In genomic region chr12:25189656-25190055, GRCh38 we compare ENCODE assay signal across 26 cellular contexts. TPM values are rescaled to one million over a fixed set of nuclear protein-coding genes. Genes with fewer than 3 reads are reported as not detected.
"Had no signal": no experiment of that assay in that cellular context is flagged by ENCODE, and none has a peak within 500 bp of the region (broad histone marks: within the 10 kb centered on the region; RNA-seq: fewer than 3 reads in every experiment).

No MANE protein-coding gene starts in this region.

- H3K36me3 ChIP-seq: cardiac muscle cell, left lung, suprapubic skin, vagina had no signal

- H3K27me3 ChIP-seq: cardiac muscle cell, dorsolateral prefrontal cortex, left lung, suprapubic skin, vagina had no signal

- H3K27me3 Mint-ChIP-seq: activated CD4-positive, alpha-beta T cell treated with anti-CD3 and anti-CD28 coated beads, Interleukin-2, amount 10 ng/mL, durations not matched to agents 24 days and 14 days; activated CD8-positive, alpha-beta T cell treated with anti-CD3 and anti-CD28 coated beads for 36 hours; activated naive CD8-positive, alpha-beta T cell treated with anti-CD3 and anti-CD28 coated beads, Interleukin-2, amount 50 U/mL, for 24 hours; activated T-cell treated with anti-CD3 and anti-CD28 coated beads, Interleukin-2, amount 50 U/mL, for 24 hours; progenitor cell of endocrine pancreas; stimulated activated naive CD8-positive, alpha-beta T cell treated with anti-CD3 and anti-CD28 coated beads, Interleukin-15, amount 100 ng/mL, for 72 hours had no signal

- H3K9me3 Mint-ChIP-seq: activated CD4-positive, alpha-beta T cell treated with anti-CD3 and anti-CD28 coated beads, Interleukin-2, amount 10 ng/mL, durations not matched to agents 24 days and 14 days; activated CD8-positive, alpha-beta T cell treated with anti-CD3 and anti-CD28 coated beads for 36 hours; activated naive CD4-positive, alpha-beta T cell treated with anti-CD3 and anti-CD28 coated beads for 36 hours; activated naive CD8-positive, alpha-beta T cell treated with anti-CD3 and anti-CD28 coated beads, Interleukin-2, amount 50 U/mL, for 24 hours; activated T-cell treated with anti-CD3 and anti-CD28 coated beads, Interleukin-2, amount 50 U/mL, for 24 hours; activated T-helper 2 cell treated with anti-CD3 and anti-CD28 coated beads, Interferon-gamma antibody, Interleukin-2, Interleukin-4, amounts not matched to agents 10 μg/mL and 5 μg/mL and 100 μg/mL, durations not matched to agents 14 hours and 24 hours and 36 hours; nephron progenitor cell; stimulated activated naive CD8-positive, alpha-beta T cell treated with anti-CD3 and anti-CD28 coated beads, Interleukin-15, amount 100 ng/mL, for 72 hours had no signal

- H3K4me3 Mint-ChIP-seq: activated CD4-positive, alpha-beta T cell treated with anti-CD3 and anti-CD28 coated beads, Interleukin-2, amount 10 ng/mL, durations not matched to agents 24 days and 14 days; activated CD8-positive, alpha-beta T cell treated with anti-CD3 and anti-CD28 coated beads for 36 hours; activated naive CD4-positive, alpha-beta T cell treated with anti-CD3 and anti-CD28 coated beads for 36 hours; activated naive CD8-positive, alpha-beta T cell treated with anti-CD3 and anti-CD28 coated beads, Interleukin-2, amount 50 U/mL, for 24 hours; activated T-cell treated with anti-CD3 and anti-CD28 coated beads, Interleukin-2, amount 50 U/mL, for 24 hours; nephron progenitor cell; stimulated activated naive CD8-positive, alpha-beta T cell treated with anti-CD3 and anti-CD28 coated beads, Interleukin-15, amount 100 ng/mL, for 72 hours had no signal

- H3K27ac ChIP-seq: cardiac muscle cell, dorsolateral prefrontal cortex, epithelial cell of prostate, left lung, suprapubic skin, vagina had no signal

- DNase-seq: activated CD4-positive, alpha-beta T cell treated with anti-CD3 and anti-CD28 coated beads, Interleukin-2, amount 10 ng/mL, durations not matched to agents 24 days and 14 days; activated CD4-positive, CD25-positive, alpha-beta regulatory T cell; activated CD8-positive, alpha-beta T cell treated with anti-CD3 and anti-CD28 coated beads for 36 hours; activated naive CD4-positive, alpha-beta T cell treated with anti-CD3 and anti-CD28 coated beads for 36 hours; activated naive CD8-positive, alpha-beta T cell treated with anti-CD3 and anti-CD28 coated beads, Interleukin-2, amount 50 U/mL, for 24 hours; activated T-cell treated with anti-CD3 and anti-CD28 coated beads, Interleukin-2, amount 50 U/mL, for 24 hours; aorta; dorsolateral prefrontal cortex; kidney; left lung; midbrain; nephron progenitor cell; occipital lobe; stimulated activated CD4-positive, alpha-beta T cell treated with anti-CD3 and anti-CD28 coated beads, Interleukin-2, amount 100 ng/mL, for 48 hours; stimulated activated naive CD8-positive, alpha-beta T cell treated with anti-CD3 and anti-CD28 coated beads, Interleukin-15, amount 100 ng/mL, for 72 hours; T-helper 1 cell; T-helper 9 cell; trophoblast cell had no signal

- H3K4me3 ChIP-seq: cardiac muscle cell, dorsolateral prefrontal cortex, left lung, suprapubic skin, vagina had no signal

- H3K9me3 ChIP-seq: left lung, suprapubic skin, vagina had no signal

- H3K27ac Mint-ChIP-seq: activated CD4-positive, alpha-beta T cell treated with anti-CD3 and anti-CD28 coated beads, Interleukin-2, amount 10 ng/mL, durations not matched to agents 24 days and 14 days; activated CD8-positive, alpha-beta T cell treated with anti-CD3 and anti-CD28 coated beads for 36 hours; activated naive CD4-positive, alpha-beta T cell treated with anti-CD3 and anti-CD28 coated beads for 36 hours; activated naive CD8-positive, alpha-beta T cell treated with anti-CD3 and anti-CD28 coated beads, Interleukin-2, amount 50 U/mL, for 24 hours; activated T-cell treated with anti-CD3 and anti-CD28 coated beads, Interleukin-2, amount 50 U/mL, for 24 hours; activated T-helper 2 cell treated with anti-CD3 and anti-CD28 coated beads, Interferon-gamma antibody, Interleukin-2, Interleukin-4, amounts not matched to agents 10 μg/mL and 5 μg/mL and 100 μg/mL, durations not matched to agents 14 hours and 24 hours and 36 hours; nephron progenitor cell; progenitor cell of endocrine pancreas; stimulated activated naive CD8-positive, alpha-beta T cell treated with anti-CD3 and anti-CD28 coated beads, Interleukin-15, amount 100 ng/mL, for 72 hours had no signal

- FAIRE-seq: frontal cortex had no signal

RNA-seq across cellular contexts. Expression of gene DNAI7, which starts 5.3 kb away (rescaled TPM):
- total RNA-seq: activated CD4-positive, alpha-beta T cell treated with anti-CD3 and anti-CD28 coated beads, Interleukin-2, amount 10 ng/mL, durations not matched to agents 24 days and 14 days; activated CD8-positive, alpha-beta T cell treated with anti-CD3 and anti-CD28 coated beads for 36 hours; activated T-helper 2 cell treated with anti-CD3 and anti-CD28 coated beads, Interferon-gamma antibody, Interleukin-2, Interleukin-4, amounts not matched to agents 10 μg/mL and 5 μg/mL and 100 μg/mL, durations not matched to agents 14 hours and 24 hours and 36 hours; lung microvascular endothelial cell had no signal
